ENCODE assay signal across 27 cellular contexts in the genomic region with DNA sequence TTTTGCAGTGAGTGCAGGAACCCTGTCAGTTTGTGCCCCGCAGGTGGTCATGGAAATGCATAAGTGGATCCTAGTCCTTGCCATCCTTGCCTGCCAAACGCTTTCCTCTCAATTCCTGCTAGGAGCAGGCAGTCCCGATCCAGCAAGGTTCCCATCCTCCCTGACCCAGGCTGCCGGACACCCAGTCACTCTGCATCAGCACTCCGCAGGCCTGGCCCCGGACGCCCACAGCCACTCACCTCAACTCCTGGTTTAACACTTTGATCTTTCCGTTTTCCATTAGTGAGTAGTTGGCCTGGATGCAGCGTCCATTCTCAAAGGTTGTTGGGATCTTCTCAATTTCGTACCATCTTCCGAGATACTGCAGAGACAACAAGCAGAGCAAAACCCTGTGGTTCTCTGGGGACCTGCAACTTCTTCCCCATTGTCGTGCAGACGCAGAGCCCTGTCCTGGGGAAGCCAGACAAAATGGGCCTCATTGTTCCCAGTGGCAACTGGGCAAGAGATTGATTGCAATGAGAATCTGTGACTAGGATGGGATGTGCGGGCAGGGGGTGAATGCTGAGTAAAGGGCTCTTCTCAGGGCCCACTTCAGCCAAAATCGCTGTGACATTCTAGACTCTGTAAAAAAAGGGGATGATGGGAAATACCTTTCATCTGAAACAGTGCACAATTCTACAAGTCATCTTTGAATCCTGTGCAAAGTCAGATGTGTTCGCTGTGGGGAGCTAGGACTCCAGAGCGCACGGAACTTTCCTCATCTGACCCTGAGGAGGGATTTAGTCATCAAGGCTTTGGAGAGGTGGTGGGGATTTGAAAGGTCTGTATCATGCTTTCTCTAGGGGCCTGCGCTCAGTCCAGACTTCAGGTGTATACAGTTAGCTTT. TPM values are rescaled to one million over a fixed set of nuclear protein-coding genes. Genes with fewer than 3 reads are reported as not detected.
"Had no signal": no experiment of that assay in that cellular context is flagged by ENCODE, and none has a peak within 500 bp of the region (broad histone marks: within the 10 kb centered on the region; RNA-seq: fewer than 3 reads in every experiment).

No MANE protein-coding gene starts in this region.

- H3K4me3 ChIP-seq: breast epithelium, Peyer's patch, SJCRH30 had no signal

- H3K27me3 ChIP-seq: breast epithelium, Peyer's patch, SJCRH30 had no signal

- H3K36me3 ChIP-seq: breast epithelium, Peyer's patch, SJCRH30 had no signal

- H3K4me1 ChIP-seq: breast epithelium, Peyer's patch, SJCRH30 had no signal

- H3K27ac Mint-ChIP-seq: activated CD8-positive, alpha-beta T cell treated with anti-CD3 and anti-CD28 coated beads, Interleukin-2, amount 10 ng/mL, durations not matched to agents 7 days and 5 days; activated naive CD4-positive, alpha-beta T cell treated with anti-CD3 and anti-CD28 coated beads, Interleukin-2, amount 50 U/mL, for 24 hours had no signal

- H3K27me3 Mint-ChIP-seq: activated naive CD4-positive, alpha-beta T cell treated with anti-CD3 and anti-CD28 coated beads, Interleukin-2, amount 50 U/mL, for 24 hours had no signal

- H3K9me3 Mint-ChIP-seq: activated naive CD4-positive, alpha-beta T cell treated with anti-CD3 and anti-CD28 coated beads, Interleukin-2, amount 50 U/mL, for 24 hours had no signal

- H3K9me3 ChIP-seq: breast epithelium, Peyer's patch, SJCRH30, SK-N-SH had no signal

- H3K4me3 Mint-ChIP-seq: activated CD8-positive, alpha-beta T cell treated with anti-CD3 and anti-CD28 coated beads, Interleukin-2, amount 10 ng/mL, durations not matched to agents 7 days and 5 days; activated naive CD4-positive, alpha-beta T cell treated with anti-CD3 and anti-CD28 coated beads, Interleukin-2, amount 50 U/mL, for 24 hours had no signal

- H3K36me3 Mint-ChIP-seq: activated naive CD4-positive, alpha-beta T cell treated with anti-CD3 and anti-CD28 coated beads, Interleukin-2, amount 50 U/mL, for 24 hours had no signal

- DNase-seq: activated CD4-positive, alpha-beta T cell treated with anti-CD3 and anti-CD28 coated beads for 4 hours; activated CD8-positive, alpha-beta memory T cell treated with anti-CD3 and anti-CD28 coated beads, Interleukin-2, amount 50 U/mL, for 48 hours; activated CD8-positive, alpha-beta T cell treated with anti-CD3 and anti-CD28 coated beads, Interleukin-2, amount 10 ng/mL, durations not matched to agents 7 days and 5 days; activated T-cell treated with anti-CD3 and anti-CD28 coated beads, Interleukin-2, amount 50 U/mL, for 1 hour; aorta; central memory CD4-positive, alpha-beta T cell; NCI-H1092 treated with DMSO at 0.1 percent for 48 hours; NCI-H1417 treated with DMSO at 0.1 percent for 48 hours; NCI-H1694; NCI-H2029; NCI-H2107; NCI-H2171 treated with DMSO at 0.1 percent for 48 hours; NCI-H510A treated with DMSO at 0.1 percent for 48 hours; NCI-H69; NK-92 treated with Interleukin-12 subunit alpha and Interleukin-12 subunit beta, amount 100 ng/mL, for 24 hours; Peyer's patch; Right ventricle myocardium superior; SJCRH30; SK-N-SH; T-helper 1 cell had no signal

- H3K27ac ChIP-seq: breast epithelium, KMS-11, Peyer's patch, RWPE1, SJCRH30, VCaP had no signal

- ATAC-seq: activated CD4-positive, CD25-positive, alpha-beta regulatory T cell treated with anti-CD3 and anti-CD28 coated beads, Interleukin-2, amount 50 U/mL, for 24 hours; activated CD8-positive, alpha-beta T cell treated with anti-CD3 and anti-CD28 coated beads, Interleukin-2, amount 10 ng/mL, durations not matched to agents 7 days and 5 days had no signal

RNA-seq across cellular contexts. Expression of gene APOD, which starts 9.9 kb away (rescaled TPM):
- total RNA-seq: activated CD8-positive, alpha-beta T cell treated with anti-CD3 and anti-CD28 coated beads, Interleukin-2, amount 10 ng/mL, durations not matched to agents 7 days and 5 days; T-helper 2 cell treated with Interferon-gamma antibody and Interleukin-4, amounts not matched to agents 100 ng/mL and 5 ng/mL, for 36 hours had no signal
